Comparison of ENCODE assay signal across 1 cellular context in genomic region chr16:87319997-87320491, GRCh38.
TF ChIP-seq lines count a peak whose summit lies in the region.

No MANE protein-coding gene starts in this region.

TF ChIP-seq in HepG2, 621 proteins besides CTCF, POLR2A, EP300 and RAD21 (continued from another document and continues in another):
- TF ChIP-seq AKNA (CRISPR knock-in tag; IDR thresholded peaks at IDR 0.05; ENCODE audit: borderline replicate concordance) (no peak), ZFP41 (CRISPR knock-in tag; IDR thresholded peaks at IDR 0.05; ENCODE audit: borderline replicate concordance) (no peak), ZNF205 (CRISPR knock-in tag; IDR thresholded peaks at IDR 0.05) (no peak), ZNF263 (CRISPR knock-in tag; IDR thresholded peaks at IDR 0.05) (no peak), ZNF691 (CRISPR knock-in tag; IDR thresholded peaks at IDR 0.05; ENCODE audit: borderline replicate concordance, low read depth) (0 out of 2 replicates have a peak, but pooled peaks have one; percentile 15), PTBP1 (IDR thresholded peaks at IDR 0.05; ENCODE audit: low read depth, low read length, poor library complexity, severe bottlenecking) (no peak), ZBTB25 (CRISPR knock-in tag; IDR thresholded peaks at IDR 0.05) (no peak), TERF1 (CRISPR knock-in tag; IDR thresholded peaks at IDR 0.05) (no peak), RERE (CRISPR knock-in tag; IDR thresholded peaks at IDR 0.05; ENCODE audit: low read depth) (no peak), ZNF510 (CRISPR knock-in tag; IDR thresholded peaks at IDR 0.05; ENCODE audit: low read depth) (no peak), REPIN1 (CRISPR knock-in tag; IDR thresholded peaks at IDR 0.05; ENCODE audit: borderline replicate concordance, low read depth) (peak; percentile 50; the same call in 1 of the 2 replicates), MEF2D (CRISPR knock-in tag; IDR thresholded peaks at IDR 0.05) (no peak), AKAP8 (CRISPR knock-in tag; IDR thresholded peaks at IDR 0.05) (peak; percentile 72), RBM22 (optimal IDR thresholded peaks at IDR 0.05; ENCODE audit: low read length) (peak; percentile 97), MXD4 (CRISPR knock-in tag; IDR thresholded peaks at IDR 0.05) (no peak), HES4 (CRISPR knock-in tag; IDR thresholded peaks at IDR 0.05; ENCODE audit: borderline replicate concordance) (no peak), NCOA5 (CRISPR knock-in tag; IDR thresholded peaks at IDR 0.05) (0 out of 2 replicates have a peak, but pooled peaks have one; percentile 38), ZNF776 (CRISPR knock-in tag; IDR thresholded peaks at IDR 0.05) (no peak), ZNF83 (CRISPR knock-in tag; IDR thresholded peaks at IDR 0.05; ENCODE audit: borderline replicate concordance) (no peak), ZSCAN9 (CRISPR knock-in tag; IDR thresholded peaks at IDR 0.05; ENCODE audit: borderline replicate concordance) (no peak), ZNF441 (CRISPR knock-in tag; IDR thresholded peaks at IDR 0.05; ENCODE audit: borderline replicate concordance) (no peak), ZNF720 (CRISPR knock-in tag; IDR thresholded peaks at IDR 0.05) (no peak), PCBP1 (IDR thresholded peaks at IDR 0.05; ENCODE audit: borderline replicate concordance, low read depth, low read length) (no peak), ATF7-NPFF (CRISPR knock-in tag; IDR thresholded peaks at IDR 0.05; ENCODE audit: low read depth) (no peak), ZSCAN30 (CRISPR knock-in tag; IDR thresholded peaks at IDR 0.05) (no peak), ZNF609 (CRISPR knock-in tag; IDR thresholded peaks at IDR 0.05; ENCODE audit: borderline replicate concordance) (0 out of 2 replicates have a peak, but pooled peaks have one; percentile 35), RFX3 (CRISPR knock-in tag; IDR thresholded peaks at IDR 0.05) (no peak), MEIS1 (CRISPR knock-in tag; IDR thresholded peaks at IDR 0.05; ENCODE audit: borderline replicate concordance) (peak; percentile 33; the same call in 1 of the 2 replicates), MAFG (CRISPR knock-in tag; IDR thresholded peaks at IDR 0.05) (no peak; the same call in 1 of the 2 replicates), CHCHD3 (CRISPR knock-in tag; IDR thresholded peaks at IDR 0.05) (no peak), SRSF9 (IDR thresholded peaks at IDR 0.05; ENCODE audit: borderline replicate concordance, insufficient read depth, low read depth, low read length, poor library complexity, severe bottlenecking) (no peak), ZBTB8A (CRISPR knock-in tag; IDR thresholded peaks at IDR 0.05; ENCODE audit: borderline replicate concordance, low read depth) (no peak), SOX13 (IDR thresholded peaks at IDR 0.05) (no peak), SOX13 (CRISPR knock-in tag; conservative IDR thresholded peaks at IDR 0.05 in 1 of 2, IDR thresholded peaks at IDR 0.05 in 1 of 2) (no peak), ZNF687 (CRISPR knock-in tag; IDR thresholded peaks at IDR 0.05) (peak; percentile 36), ZNF605 (CRISPR knock-in tag; IDR thresholded peaks at IDR 0.05) (0 out of 2 replicates have a peak, but pooled peaks have one; percentile 1), ZNF572 (CRISPR knock-in tag; IDR thresholded peaks at IDR 0.05) (no peak), KDM4B (CRISPR knock-in tag; IDR thresholded peaks at IDR 0.05) (no peak), CCDC6 (CRISPR knock-in tag; IDR thresholded peaks at IDR 0.05) (0 out of 2 replicates have a peak, but pooled peaks have one; percentile 41)
